Comparison of ENCODE assay signal across 22 cellular contexts in genomic region chr13:78334059-78334458, GRCh38.
"Had no signal": no experiment of that assay in that cellular context is flagged by ENCODE, and none has a peak within 500 bp of the region (broad histone marks: within the 10 kb centered on the region; RNA-seq: fewer than 3 reads in every experiment).

No MANE protein-coding gene starts in this region.

- H3K9me3 Mint-ChIP-seq: neural crest cell had no signal

- H3K4me1 ChIP-seq: esophagus squamous epithelium, left lung, prostate gland, right atrium auricular region, sigmoid colon, stomach, tibial artery, upper lobe of left lung had no signal

- H3K27me3 ChIP-seq: esophagus squamous epithelium, left lung, right atrium auricular region, sigmoid colon, stomach, tibial artery, upper lobe of left lung had no signal

- H3K27ac ChIP-seq: coronary artery, esophagus squamous epithelium, left lung, prostate gland, right atrium auricular region, sigmoid colon, stomach, tibial artery, upper lobe of left lung had no signal

- H3K9me3 ChIP-seq: esophagus squamous epithelium, left lung, prostate gland, right atrium auricular region, sigmoid colon, stomach, tibial artery, upper lobe of left lung had no signal

- H3K4me3 Mint-ChIP-seq: natural killer cell; neural crest cell; stimulated activated effector memory CD8-positive, alpha-beta T cell treated with anti-CD3 and anti-CD28 coated beads, Interleukin-12 subunit alpha, Interleukin-12 subunit beta, amount 100 ng/mL, for 72 hours had no signal

- H3K36me3 Mint-ChIP-seq: natural killer cell; stimulated activated effector memory CD8-positive, alpha-beta T cell treated with anti-CD3 and anti-CD28 coated beads, Interleukin-12 subunit alpha, Interleukin-12 subunit beta, amount 100 ng/mL, for 72 hours had no signal

- H3K4me3 ChIP-seq: coronary artery, esophagus squamous epithelium, left lung, prostate gland, right atrium auricular region, sigmoid colon, stomach, tibial artery, upper lobe of left lung had no signal

- DNase-seq: dermis blood vessel endothelial cell; effector memory CD4-positive, alpha-beta T cell; erythroblast; esophagus squamous epithelium; foreskin melanocyte; hypothalamus; left cardiac atrium; left lung; mesenchymal stem cell; natural killer cell; sigmoid colon; stimulated activated CD4-positive, alpha-beta T cell treated with anti-CD3 and anti-CD28 coated beads, Interleukin-2, amount 100 ng/mL, for 24 hours; stimulated activated CD4-positive, alpha-beta T cell treated with anti-CD3 and anti-CD28 coated beads, Interleukin-4, amount 100 ng/mL, for 24 hours; stimulated activated naive CD4-positive, alpha-beta T cell treated with Interleukin-2 at 50 U/mL for 16 hours; stomach; tibial artery; upper lobe of left lung had no signal

- H3K4me1 Mint-ChIP-seq: natural killer cell; neural crest cell; stimulated activated effector memory CD8-positive, alpha-beta T cell treated with anti-CD3 and anti-CD28 coated beads, Interleukin-12 subunit alpha, Interleukin-12 subunit beta, amount 100 ng/mL, for 72 hours had no signal

- H3K27ac Mint-ChIP-seq: natural killer cell; stimulated activated effector memory CD8-positive, alpha-beta T cell treated with anti-CD3 and anti-CD28 coated beads, Interleukin-12 subunit alpha, Interleukin-12 subunit beta, amount 100 ng/mL, for 72 hours had no signal

- H3K36me3 ChIP-seq: esophagus squamous epithelium, left lung, prostate gland, right atrium auricular region, sigmoid colon, stomach, tibial artery, upper lobe of left lung had no signal

- ATAC-seq: left cardiac atrium; left lung; natural killer cell; stimulated activated effector memory CD8-positive, alpha-beta T cell treated with anti-CD3 and anti-CD28 coated beads, Interleukin-12 subunit alpha, Interleukin-12 subunit beta, amount 100 ng/mL, for 72 hours had no signal
